29 cellular contexts compared by ENCODE assay signal in the genomic region with DNA sequence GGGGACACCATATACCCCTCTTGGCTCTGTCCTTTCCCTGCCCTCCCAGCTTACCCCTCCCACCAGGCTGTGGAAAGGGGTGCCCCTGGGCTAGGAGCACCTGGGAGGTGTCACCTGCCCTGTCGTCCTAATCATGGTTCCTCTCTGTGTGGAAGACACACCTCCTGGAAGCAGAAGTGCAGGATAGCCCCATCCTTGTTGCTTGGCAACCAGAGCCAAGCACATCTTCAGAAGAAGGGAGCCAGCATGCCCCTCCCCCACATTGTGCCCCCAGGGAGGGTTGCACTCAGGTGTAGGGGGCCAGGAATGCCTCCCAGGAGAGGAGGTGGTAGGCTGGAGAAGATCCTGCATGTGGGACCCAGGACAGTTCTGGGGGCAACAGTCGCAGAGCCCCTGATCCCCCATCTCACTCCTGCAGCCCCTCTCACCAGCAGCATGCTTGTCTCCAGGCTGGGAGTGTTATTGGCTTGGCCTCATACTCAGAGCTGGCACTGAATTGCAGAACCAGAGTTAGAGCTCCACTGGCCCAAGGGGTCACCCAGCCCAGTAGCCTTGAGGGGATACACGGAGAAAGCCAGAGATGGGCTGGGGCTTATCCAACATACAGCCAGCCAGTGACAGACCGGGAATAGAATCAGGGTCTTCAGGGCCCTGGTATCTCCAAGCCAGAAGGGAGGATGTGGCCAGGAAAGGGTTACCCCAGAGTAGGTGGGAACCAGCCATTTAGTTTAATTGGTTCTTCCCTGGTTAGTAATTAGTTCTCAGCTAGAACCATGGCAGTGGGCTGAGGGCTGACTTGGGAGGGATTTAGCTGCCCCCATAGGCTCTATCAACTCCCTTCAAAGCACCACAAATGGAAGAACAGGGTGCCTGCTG. TPM values are rescaled to one million over a fixed set of nuclear protein-coding genes. Genes with fewer than 3 reads are reported as not detected.
A peak's percentile ranks its signal among the peaks of the same experiment; 100 is the strongest.
DNase-seq lines count a peak whose midpoint lies in the region; ATAC-seq, FAIRE-seq and TF ChIP-seq lines count a peak whose summit lies in the region.
"Had no signal": no experiment of that assay in that cellular context is flagged by ENCODE, and none has a peak within 500 bp of the region (broad histone marks: within the 10 kb centered on the region; RNA-seq: fewer than 3 reads in every experiment).

No MANE protein-coding gene starts in this region.

- FAIRE-seq in H1 (lab: Jason Lieb, UNC) (no peak), GM19239 (lab: Jason Lieb, UNC) (no peak)
- FAIRE-seq: GM12878 had no signal

- no peaks in the 10 kb centered on the region for H3K9me3 Mint-ChIP-seq in activated CD8-positive, alpha-beta T cell treated with anti-CD3 and anti-CD28 coated beads, Interleukin-2, amount 10 ng/mL, durations not matched to agents 7 days and 5 days (ENCODE audit: insufficient read depth)
- H3K9me3 Mint-ChIP-seq in activated CD8-positive, alpha-beta T cell treated with anti-CD3 and anti-CD28 coated beads for 36 hours = no peaks in the 10 kb centered on the region
- no peaks in the 10 kb centered on the region for H3K9me3 Mint-ChIP-seq in osteocyte (ENCODE audit: unreplicated experiment)
- H3K9me3 Mint-ChIP-seq: activated naive CD4-positive, alpha-beta T cell treated with anti-CD3 and anti-CD28 coated beads for 36 hours; activated T-helper 1 cell treated with anti-CD3 and anti-CD28 coated beads, Interleukin-12 subunit alpha, Interleukin-12 subunit beta, Interleukin-2, Interleukin-4 antibody, amounts not matched to agents 30 ng/mL and 10 ng/mL and 1 ng/mL, durations not matched to agents 14 hours and 24 hours and 36 hours; HFFc6; memory B cell; stimulated activated memory B cell treated with anti-CD40 and anti-IgM and Interleukin-4, amounts not matched to agents 10 μg/mL and 1 μg/mL and 100 μg/mL, for 72 hours had no signal

- TF ChIP-seq POLR2A in IMR-90 (IDR thresholded peaks at IDR 0.05; ENCODE audit: low read depth, low read length) = no peak
- TF ChIP-seq POLR2A in H1 (IDR thresholded peaks at IDR 0.05; ENCODE audit: control extremely low read depth in 1 of 2, low read depth in 2 of 2, low read length in 2 of 2) = no peak
- TF ChIP-seq POLR2A in stomach (IDR thresholded peaks at IDR 0.05) = no peak

- H2AK9ac ChIP-seq in IMR-90 (replicated peaks; ENCODE audit: low read depth, low read length, poor library complexity) = peak overlapping the region; percentile 20

- H3K27ac ChIP-seq in IMR-90 (ENCODE audit: insufficient read depth, low read length) = no peak overlapping the region
- no peak overlapping the region for H3K27ac ChIP-seq in H1 (ENCODE audit: low read depth, low read length)
- H3K27ac ChIP-seq in stomach = no peak overlapping the region
- H3K27ac ChIP-seq: heart right ventricle, neutrophil, prostate gland, sigmoid colon, WERI-Rb-1 had no signal

- H2AK5ac ChIP-seq in IMR-90 (ENCODE audit: low read depth, low read length) = no peak overlapping the region
- H2AK5ac ChIP-seq in H1 (ENCODE audit: low read depth, low read length) = no peak overlapping the region

- no peak overlapping the region for H3K4me3 ChIP-seq in IMR-90 (ENCODE audit: insufficient read depth, low read depth, low read length)
- H3K4me3 ChIP-seq in H1 (ENCODE audit: extremely low read depth in 1 of 4, insufficient read depth in 2 of 4, low read depth in 3 of 4, low read length in 4 of 4) = no peak overlapping the region
- H3K4me3 ChIP-seq in stomach = no peak overlapping the region
- H3K4me3 ChIP-seq: adrenal gland; BLaER1 treated with 17β-estradiol and CSF1 and Interleukin-3, amounts not matched to agents 10 nM and 100 nM; GM12878; heart right ventricle; prostate gland; sigmoid colon had no signal

- peak; percentile 8 for DNase-seq in activated CD8-positive, alpha-beta T cell treated with anti-CD3 and anti-CD28 coated beads, Interleukin-2, amount 10 ng/mL, durations not matched to agents 7 days and 5 days
- DNase-seq in activated CD8-positive, alpha-beta T cell treated with anti-CD3 and anti-CD28 coated beads for 36 hours = no peak
- no peak for DNase-seq in IMR-90
- peak in 1 of 2 experiments; percentile 44 for DNase-seq in H1 (ENCODE audit: low read depth in 1 of 2, low spot score in 2 of 2)
- DNase-seq in osteocyte (ENCODE audit: extremely low spot score, unreplicated experiment) = peak; percentile 73
- DNase-seq in stomach = no peak
- DNase-seq in GM19239 (ENCODE audit: insufficient read length, low spot score) = no peak
- no peak for DNase-seq in amygdala (lab: John Stamatoyannopoulos, UW)
- DNase-seq: activated CD4-positive, alpha-beta T cell treated with anti-CD3 and anti-CD28 coated beads, Interleukin-2, amount 50 U/mL, for 1 hour; activated naive CD4-positive, alpha-beta T cell treated with anti-CD3 and anti-CD28 coated beads for 36 hours; adrenal gland; effector CD8-positive, alpha-beta T cell; HFFc6; NCI-H1092; NCI-H2107; NCI-H510A treated with DMSO at 0.1 percent for 48 hours; sigmoid colon; stimulated activated CD4-positive, alpha-beta T cell treated with anti-CD3 and anti-CD28 coated beads, Interleukin-4, amount 100 ng/mL, for 4 hours; SW 1271; T-helper 9 cell; WERI-Rb-1 had no signal

- TF ChIP-seq EP300 in H1 (IDR thresholded peaks at IDR 0.05; ENCODE audit: borderline replicate concordance in 1 of 2, low read depth in 2 of 2, low read length in 2 of 2) = no peak
- TF ChIP-seq EP300 in stomach (IDR thresholded peaks at IDR 0.05) = no peak

- H3K9me1 ChIP-seq in IMR-90 (ENCODE audit: insufficient read depth, low read length) = no peaks in the 10 kb centered on the region

- H4K8ac ChIP-seq in IMR-90 (ENCODE audit: low read depth in 2 of 2, low read length in 2 of 2) (no peak overlapping the region), H1 (ENCODE audit: extremely low read depth, insufficient read depth, low read length) (peak overlapping the region; percentile 45; the same call in 1 of the 2 replicates)

- in situ Hi-C loops in IMR-90 (cut with MboI; ENCODE audit: low sequenced_read_pairs) = no loop called here

- CTCF ChIA-PET in activated CD8-positive, alpha-beta T cell treated with anti-CD3 and anti-CD28 coated beads, Interleukin-2, amount 10 ng/mL, durations not matched to agents 7 days and 5 days (lab: Charles Lee) = no interaction called here
- CTCF ChIA-PET in activated CD8-positive, alpha-beta T cell treated with anti-CD3 and anti-CD28 coated beads for 36 hours (lab: Charles Lee) = no interaction called here
- CTCF ChIA-PET in IMR-90 (lab: Yijun Ruan, JAX) = no interaction called here
- CTCF ChIA-PET in H1 (lab: Charles Lee; ENCODE audit: partially characterized antibody) = interaction anchor here (0.8 to 1.5 kb wide), 5 partner anchors 8 to 94 kb away, joined by 3 to 4 read pairs (median 3); no protein-coding TSS in a partner anchor

- no peak overlapping the region for H3K27ac Mint-ChIP-seq in activated CD8-positive, alpha-beta T cell treated with anti-CD3 and anti-CD28 coated beads, Interleukin-2, amount 10 ng/mL, durations not matched to agents 7 days and 5 days
- no peak overlapping the region for H3K27ac Mint-ChIP-seq in activated CD8-positive, alpha-beta T cell treated with anti-CD3 and anti-CD28 coated beads for 36 hours
- no peak overlapping the region for H3K27ac Mint-ChIP-seq in osteocyte (ENCODE audit: unreplicated experiment)
- H3K27ac Mint-ChIP-seq: activated naive CD4-positive, alpha-beta T cell treated with anti-CD3 and anti-CD28 coated beads for 36 hours; activated T-helper 1 cell treated with anti-CD3 and anti-CD28 coated beads, Interleukin-12 subunit alpha, Interleukin-12 subunit beta, Interleukin-2, Interleukin-4 antibody, amounts not matched to agents 30 ng/mL and 10 ng/mL and 1 ng/mL, durations not matched to agents 14 hours and 24 hours and 36 hours; HFFc6; memory B cell; stimulated activated memory B cell treated with anti-CD40 and anti-IgM and Interleukin-4, amounts not matched to agents 10 μg/mL and 1 μg/mL and 100 μg/mL, for 72 hours had no signal

- H3K79me2 ChIP-seq in H1 (ENCODE audit: control insufficient read depth in 1 of 2, insufficient read depth in 2 of 2, low read length in 2 of 2) = no peaks in the 10 kb centered on the region

- H3K79me1 ChIP-seq in IMR-90 (ENCODE audit: low read depth in 1 of 2, low read length in 2 of 2) (no peaks in the 10 kb centered on the region), H1 (ENCODE audit: low read depth, low read length) (no peaks in the 10 kb centered on the region; the same call in 1 of the 2 replicates)

- TF ChIP-seq RAD21 in IMR-90 (IDR thresholded peaks at IDR 0.05; ENCODE audit: low read length) (no peak), H1 (IDR thresholded peaks at IDR 0.05 in 1 of 2, conservative IDR thresholded peaks at IDR 0.05 in 1 of 2; ENCODE audit: low read depth in 2 of 2, low read length in 2 of 2) (no peak)

- WGBS in IMR-90 (ENCODE audit: extremely low coverage in 2 of 2, insufficient read length in 1 of 2), 2 experiments = 86% methylated on average over 1 of the region's 4 CpGs; no CpG with 5 or more reads in 1 of the 2 experiments
- WGBS in H1 (ENCODE audit: extremely low coverage in 1 of 2, insufficient coverage in 1 of 2, insufficient read length in 1 of 2, insufficient replicate concordance in 2 of 2, low coverage in 1 of 2, low lambda C conversion rate in 2 of 2, missing lambda C conversion rate in 1 of 2), 2 experiments = 86% methylated on average over 4 of the region's 4 CpGs; no CpG with 5 or more reads in 1 of the 2 experiments
- WGBS in stomach, 5 donors = 73 to 79% (median 76%) methylated on average over 4 of the region's 4 CpGs

- intact Hi-C loops in activated CD8-positive, alpha-beta T cell treated with anti-CD3 and anti-CD28 coated beads for 36 hours (cut with micrococcal nuclease) = no loop called here
- intact Hi-C loops in IMR-90 (cut with micrococcal nuclease) (no loop called here), stomach (cut with DNase I; ENCODE audit: low total_unique reads) (no loop called here)

- H3K23me2 ChIP-seq in H1 (ENCODE audit: low read depth, low read length) = no peaks in the 10 kb centered on the region

- H2BK12ac ChIP-seq in H1 (ENCODE audit: low read depth, low read length) = 0 out of 2 replicates have a peak overlapping the region, but pooled peaks have one; percentile 7

- H3K18ac ChIP-seq in IMR-90 (ENCODE audit: low read depth, low read length) (no peak overlapping the region), H1 (ENCODE audit: extremely low read depth, low read length) (no peak overlapping the region)

- peaks cover 6% of the 10 kb centered on the region for H3K27me3 Mint-ChIP-seq in activated CD8-positive, alpha-beta T cell treated with anti-CD3 and anti-CD28 coated beads, Interleukin-2, amount 10 ng/mL, durations not matched to agents 7 days and 5 days (ENCODE audit: low read depth)
- H3K27me3 Mint-ChIP-seq in activated CD8-positive, alpha-beta T cell treated with anti-CD3 and anti-CD28 coated beads for 36 hours = peaks cover 5% of the 10 kb centered on the region
- H3K27me3 Mint-ChIP-seq in osteocyte (ENCODE audit: unreplicated experiment) = no peaks in the 10 kb centered on the region

- H3K36me3 ChIP-seq in IMR-90 (ENCODE audit: control insufficient read depth, insufficient read depth, low read length) (no peaks in the 10 kb centered on the region), H1 (ENCODE audit: control insufficient read depth in 2 of 4, insufficient read depth in 4 of 4, low read length in 3 of 4) (no peaks in the 10 kb centered on the region), stomach (no peaks in the 10 kb centered on the region)
- H3K36me3 ChIP-seq: adrenal gland; BLaER1 treated with 17β-estradiol and CSF1 and Interleukin-3, amounts not matched to agents 10 nM and 100 nM; neutrophil; prostate gland; sigmoid colon; WERI-Rb-1 had no signal

- H4K20me1 ChIP-seq in IMR-90 (ENCODE audit: insufficient read depth, low read length) (no peaks in the 10 kb centered on the region), H1 (replicated peaks in 1 of 2; ENCODE audit: control insufficient read depth in 1 of 2, insufficient read depth in 2 of 2, low read length in 2 of 2) (no peaks in the 10 kb centered on the region)
- H4K20me1 ChIP-seq: BLaER1 treated with 17β-estradiol and CSF1 and Interleukin-3, amounts not matched to agents 10 nM and 100 nM had no signal

- no peak overlapping the region for H3K4ac ChIP-seq in IMR-90 (ENCODE audit: low read depth, low read length)
- H3K4ac ChIP-seq in H1 (replicated peaks; ENCODE audit: insufficient read length, low read depth, low read length) = no peak overlapping the region

- no peak overlapping the region for H2BK15ac ChIP-seq in IMR-90 (ENCODE audit: low read depth, low read length)
- 0 out of 2 replicates have a peak overlapping the region, but pooled peaks have one; percentile 46 for H2BK15ac ChIP-seq in H1 (ENCODE audit: low read length)

- peaks cover 13% of the 10 kb centered on the region for H3K4me1 Mint-ChIP-seq in activated CD8-positive, alpha-beta T cell treated with anti-CD3 and anti-CD28 coated beads, Interleukin-2, amount 10 ng/mL, durations not matched to agents 7 days and 5 days (ENCODE audit: low read depth)
- peaks cover 6% of the 10 kb centered on the region for H3K4me1 Mint-ChIP-seq in activated CD8-positive, alpha-beta T cell treated with anti-CD3 and anti-CD28 coated beads for 36 hours (ENCODE audit: low read depth)
- H3K4me1 Mint-ChIP-seq in osteocyte (ENCODE audit: unreplicated experiment) = no peaks in the 10 kb centered on the region
- H3K4me1 Mint-ChIP-seq: stimulated activated memory B cell treated with anti-CD40 and anti-IgM and Interleukin-4, amounts not matched to agents 10 μg/mL and 1 μg/mL and 100 μg/mL, for 72 hours had no signal

- H3K23ac ChIP-seq in IMR-90 (ENCODE audit: low read depth, low read length) = no peak overlapping the region
- no peak overlapping the region for H3K23ac ChIP-seq in H1 (ENCODE audit: insufficient read length)

- dilution Hi-C loops in IMR-90 (cut with HindIII; ENCODE audit: low sequenced_read_pairs, unreplicated experiment) = no loop called here

- H3K4me1 ChIP-seq in IMR-90 (ENCODE audit: control insufficient read depth, insufficient read depth, low read length) (no peaks in the 10 kb centered on the region), H1 (replicated peaks in 1 of 4; ENCODE audit: control insufficient read depth in 3 of 4, insufficient read depth in 4 of 4, low read length in 3 of 4) (peaks cover 0 to 6% (median 1%) of the 10 kb centered on the region in 4 experiments; a peak in 2 of 7 replicates), stomach (peaks cover 0 to 8% (median 0%) of the 10 kb centered on the region in 4 donors)
- H3K4me1 ChIP-seq: adrenal gland, prostate gland, sigmoid colon had no signal

- no peak for TF ChIP-seq CTCF in activated CD8-positive, alpha-beta T cell treated with anti-CD3 and anti-CD28 coated beads for 36 hours (IDR thresholded peaks at IDR 0.05)
- TF ChIP-seq CTCF in IMR-90 (conservative IDR thresholded peaks at IDR 0.05; ENCODE audit: low read depth, low read length) (no peak), H1 (IDR thresholded peaks at IDR 0.05; ENCODE audit: control extremely low read depth in 1 of 3, insufficient read depth in 1 of 3, low read depth in 1 of 3, low read length in 3 of 3) (no peak), osteocyte (IDR thresholded peaks at IDR 0.05) (no peak), stomach (IDR thresholded peaks at IDR 0.05) (no peak)

- H3K9me3 ChIP-seq in IMR-90 (ENCODE audit: control insufficient read depth, insufficient read depth, low read length) = no peaks in the 10 kb centered on the region
- H3K9me3 ChIP-seq in H1 (ENCODE audit: insufficient read depth in 2 of 2, low read depth in 1 of 2, low read length in 1 of 2) = no peaks in the 10 kb centered on the region
- H3K9me3 ChIP-seq in stomach = no peaks in the 10 kb centered on the region
- H3K9me3 ChIP-seq: adrenal gland, heart right ventricle, neutrophil, prostate gland, sigmoid colon had no signal

- H4K5ac ChIP-seq in IMR-90 (ENCODE audit: low read depth, low read length) = no peak overlapping the region
- H4K5ac ChIP-seq in H1 (ENCODE audit: insufficient read length, low read depth, low read length) = no peak overlapping the region

- peaks cover under 1% of the 10 kb centered on the region for H3K36me3 Mint-ChIP-seq in activated CD8-positive, alpha-beta T cell treated with anti-CD3 and anti-CD28 coated beads, Interleukin-2, amount 10 ng/mL, durations not matched to agents 7 days and 5 days (ENCODE audit: low read depth)
- H3K36me3 Mint-ChIP-seq in activated CD8-positive, alpha-beta T cell treated with anti-CD3 and anti-CD28 coated beads for 36 hours (ENCODE audit: low read depth) = no peaks in the 10 kb centered on the region
- H3K36me3 Mint-ChIP-seq in osteocyte (ENCODE audit: unreplicated experiment) = no peaks in the 10 kb centered on the region
- H3K36me3 Mint-ChIP-seq: memory B cell; stimulated activated memory B cell treated with anti-CD40 and anti-IgM and Interleukin-4, amounts not matched to agents 10 μg/mL and 1 μg/mL and 100 μg/mL, for 72 hours had no signal

- ATAC-seq in activated CD8-positive, alpha-beta T cell treated with anti-CD3 and anti-CD28 coated beads, Interleukin-2, amount 10 ng/mL, durations not matched to agents 7 days and 5 days = no peak
- no peak for ATAC-seq in activated CD8-positive, alpha-beta T cell treated with anti-CD3 and anti-CD28 coated beads for 36 hours
- ATAC-seq in IMR-90 (ENCODE audit: low read depth) = no peak
- ATAC-seq: GM12878; heart right ventricle; stimulated activated memory B cell treated with anti-CD40 and anti-IgM and Interleukin-4, amounts not matched to agents 10 μg/mL and 1 μg/mL and 100 μg/mL, for 72 hours had no signal

- no TSS peak for BruUV-seq in IMR-90 (replicated peaks; lab: Mats Ljungman, UMichigan)

- no peak overlapping the region for H3K14ac ChIP-seq in IMR-90 (replicated peaks; ENCODE audit: low read depth, low read length)
- H3K14ac ChIP-seq in H1 (ENCODE audit: insufficient read length) = no peak overlapping the region

- no peak overlapping the region for H2AFZ ChIP-seq in IMR-90 (replicated peaks; ENCODE audit: low read length, poor library complexity)
- H2AFZ ChIP-seq in H1 (ENCODE audit: low read length) = no peak overlapping the region

- H4K91ac ChIP-seq in IMR-90 (ENCODE audit: insufficient read depth, low read depth, low read length) (no peak overlapping the region), H1 (replicated peaks; ENCODE audit: insufficient read length, low read length) (no peak overlapping the region)

- H2BK20ac ChIP-seq in IMR-90 (ENCODE audit: low read depth, low read length) (no peak overlapping the region), H1 (ENCODE audit: low read length) (no peak overlapping the region)

- H3K4me2 ChIP-seq in IMR-90 (ENCODE audit: low read depth, low read length) = no peak overlapping the region
- 0 out of 4 replicates have a peak overlapping the region, but pooled peaks of 1 of the 2 experiments have one; percentile 20 for H3K4me2 ChIP-seq in H1 (ENCODE audit: insufficient read depth in 1 of 2, low read depth in 2 of 2, low read length in 2 of 2)

- H3K56ac ChIP-seq in IMR-90 (ENCODE audit: extremely low read depth, insufficient read depth, low read length) = no peak overlapping the region
- H3K56ac ChIP-seq in H1 (replicated peaks; ENCODE audit: insufficient read length, low read depth, low read length) = no peak overlapping the region

- POLR2A ChIA-PET in activated CD8-positive, alpha-beta T cell treated with anti-CD3 and anti-CD28 coated beads, Interleukin-2, amount 10 ng/mL, durations not matched to agents 7 days and 5 days (lab: Charles Lee) = no interaction called here
- POLR2A ChIA-PET in activated CD8-positive, alpha-beta T cell treated with anti-CD3 and anti-CD28 coated beads for 36 hours (lab: Charles Lee) = interaction anchor here (0.7 kb wide), 1 partner anchor 444 kb away, joined by 3 read pairs; no protein-coding TSS in a partner anchor
- POLR2A ChIA-PET in IMR-90 (lab: Charles Lee; ENCODE audit: unreplicated experiment) = no interaction called here
- POLR2A ChIA-PET in H1 (lab: Charles Lee; ENCODE audit: partially characterized antibody) = no interaction called here

- peaks cover 48% of the 10 kb centered on the region for H3K27me3 ChIP-seq in IMR-90 (ENCODE audit: control insufficient read depth, insufficient read depth, low read length)
- peaks cover 0 to under 1% (median 0%) of the 10 kb centered on the region in 4 experiments; a peak in 3 of 7 replicates for H3K27me3 ChIP-seq in H1 (replicated peaks in 1 of 4; ENCODE audit: control insufficient read depth in 3 of 4, extremely low read depth in 1 of 4, insufficient read depth in 3 of 4, low read length in 3 of 4)
- no peaks in the 10 kb centered on the region for H3K27me3 ChIP-seq in stomach
- H3K27me3 ChIP-seq: adrenal gland, heart right ventricle, sigmoid colon had no signal

- H2BK120ac ChIP-seq in IMR-90 (ENCODE audit: low read depth, low read length) (no peak overlapping the region), H1 (replicated peaks; ENCODE audit: low read depth, low read length) (no peak overlapping the region)

- H2BK5ac ChIP-seq in IMR-90 (ENCODE audit: low read depth, low read length, poor library complexity, severe bottlenecking) (no peak overlapping the region), H1 (ENCODE audit: low read depth, low read length) (no peak overlapping the region)

- H3K4me3 Mint-ChIP-seq in activated CD8-positive, alpha-beta T cell treated with anti-CD3 and anti-CD28 coated beads, Interleukin-2, amount 10 ng/mL, durations not matched to agents 7 days and 5 days = no peak overlapping the region
- no peak overlapping the region for H3K4me3 Mint-ChIP-seq in activated CD8-positive, alpha-beta T cell treated with anti-CD3 and anti-CD28 coated beads for 36 hours
- no peak overlapping the region for H3K4me3 Mint-ChIP-seq in osteocyte (ENCODE audit: unreplicated experiment)
- H3K4me3 Mint-ChIP-seq: activated naive CD4-positive, alpha-beta T cell treated with anti-CD3 and anti-CD28 coated beads for 36 hours; activated T-helper 1 cell treated with anti-CD3 and anti-CD28 coated beads, Interleukin-12 subunit alpha, Interleukin-12 subunit beta, Interleukin-2, Interleukin-4 antibody, amounts not matched to agents 30 ng/mL and 10 ng/mL and 1 ng/mL, durations not matched to agents 14 hours and 24 hours and 36 hours; HFFc6; memory B cell; stimulated activated memory B cell treated with anti-CD40 and anti-IgM and Interleukin-4, amounts not matched to agents 10 μg/mL and 1 μg/mL and 100 μg/mL, for 72 hours had no signal

- H3K9ac ChIP-seq in IMR-90 (ENCODE audit: low read depth, low read length) (no peak overlapping the region), H1 (replicated peaks in 1 of 4; ENCODE audit: extremely low read depth in 1 of 4, low read depth in 3 of 4, low read length in 3 of 4) (no peak overlapping the region)
- H3K9ac ChIP-seq: BLaER1 treated with 17β-estradiol and CSF1 and Interleukin-3, amounts not matched to agents 10 nM and 100 nM had no signal

RNA-seq across cellular contexts. Expression of a gene that starts 8.4 kb away (rescaled TPM):
- total RNA-seq in activated CD8-positive, alpha-beta T cell treated with anti-CD3 and anti-CD28 coated beads, Interleukin-2, amount 10 ng/mL, durations not matched to agents 7 days and 5 days = 1 to 10 TPM in 1 of 2 experiments, under 1 TPM in 1; 0.68 to 1.2 TPM
- total RNA-seq in activated CD8-positive, alpha-beta T cell treated with anti-CD3 and anti-CD28 coated beads for 36 hours = 1 to 10 TPM; 1.7 to 2.0 TPM
- total RNA-seq in IMR-90 (2012; rRNA removed) (0.18 and 0.28 TPM in 2 replicates), osteocyte (7.8 and 11.3 TPM in 2 replicates), stomach (1 to 10 TPM in 3 of 5 donors, under 1 TPM in 2; 0.58 to 6.1 (median 1.2) TPM)
- polyA plus RNA-seq in IMR-90 (2012; rRNA removed) (1.2 and 1.4 TPM in 2 replicates), H1 (2011; rRNA removed) (7.9 and 11.2 TPM in 2 replicates), stomach (1 to 10 TPM; 1.9 to 7.5 (median 1.9) TPM)
- polyA plus RNA-seq in IMR-90 (2012; cell fraction: cytosol; rRNA removed) = 0.84 and 1.3 TPM in 2 replicates
- polyA plus RNA-seq in IMR-90 (2012; cell fraction: nucleus; rRNA removed; ENCODE audit: low replicate concordance) = 0.74 and 1.2 TPM in 2 replicates
- total RNA-seq in H1 (2021; fragmentation: NEBNext Ultra II Directional; extraction: Animal tissue kit (Norgen Biotek cat#: 25700)) = 15.6 and 16.8 TPM in 2 replicates
- polyA plus RNA-seq in H1 (2011; cell fraction: cytosol; rRNA removed) = 13.5 TPM
- 12.7 TPM for polyA plus RNA-seq in H1 (2011; cell fraction: nucleus; rRNA removed)
- polyA plus RNA-seq in H1 (2012, experiment 1 of 2) = 8.9 to 19.8 TPM (median 16.1 TPM) in 4 replicates
- polyA plus RNA-seq in H1 (2012, experiment 2 of 2) = 4.0 TPM
- polyA plus RNA-seq in H1 (2013, experiment 1 of 2) = 3.0 TPM
- 3.0 TPM for polyA plus RNA-seq in H1 (2013, experiment 2 of 2)
- polyA minus RNA-seq in H1 (2011; rRNA and poly(A)+ RNA removed) = 11.9 and 16.2 TPM in 2 replicates
- polyA minus RNA-seq in H1 (2011; cell fraction: cytosol; rRNA and poly(A)+ RNA removed) = 7.3 TPM
- polyA minus RNA-seq in H1 (2011; cell fraction: nucleus; rRNA and poly(A)+ RNA removed) = 5.5 TPM
- total RNA-seq: activated naive CD4-positive, alpha-beta T cell treated with anti-CD3 and anti-CD28 coated beads for 36 hours; GM12878 had no signal

Comparison
In these comparisons a context has a peak if more than half of its experiments do, and no peak if none do; other contexts are left out.
1. DNase-seq: peak in activated CD8-positive, alpha-beta T cell treated with anti-CD3 and anti-CD28 coated beads, Interleukin-2, amount 10 ng/mL, durations not matched to agents 7 days and 5 days (single experiment) and osteocyte (single experiment); none in activated CD8-positive, alpha-beta T cell treated with anti-CD3 and anti-CD28 coated beads for 36 hours (single experiment), IMR-90 (single experiment), stomach (single experiment), GM19239 (single experiment) and amygdala (0 of 56).